ENCODE assay signal across 8 cellular contexts in genomic region chr10:72133517-72133916, GRCh38. TPM values are rescaled to one million over a fixed set of nuclear protein-coding genes. Genes with fewer than 3 reads are reported as not detected.
A peak's percentile ranks its signal among the peaks of the same experiment; 100 is the strongest.
DNase-seq lines count a peak whose midpoint lies in the region; ATAC-seq and TF ChIP-seq lines count a peak whose summit lies in the region.

No MANE protein-coding gene starts in this region.

- in situ Hi-C loops in GM13976 (cut with MboI; ENCODE audit: low sequenced_read_pairs, unreplicated experiment): no loop called here

- no peak for TF ChIP-seq CTCF in GM13976 (IDR thresholded peaks at IDR 0.05; ENCODE audit: borderline replicate concordance, control extremely low read depth, extremely low read depth, insufficient read depth, missing control alignments)

- TF ChIP-seq POLR2A in erythroblast (IDR thresholded peaks at IDR 0.05; ENCODE audit: low read length): no peak

- DNase-seq in GM13976 (ENCODE audit: low spot score): peak; percentile 67
- peak; percentile 86 for DNase-seq in M059J (ENCODE audit: low read depth)
- DNase-seq in hepatic stellate cell (ENCODE audit: low spot score): peak; percentile 58
- DNase-seq in activated effector memory CD4-positive, alpha-beta T cell treated with Interleukin-2 at 50 U/mL for 16 hours: no peak
- no peak for DNase-seq in NCI-H526 treated with DMSO at 0.1 percent for 48 hours (lab: John Stamatoyannopoulos, UW)
- DNase-seq in erythroblast (lab: John Stamatoyannopoulos, UW): no peak
- no peak for DNase-seq in ureter (ENCODE audit: low spot score)

- ATAC-seq in GM21723 (IDR thresholded peaks at IDR 0.05; ENCODE audit: unreplicated experiment): peak; percentile 62

RNA-seq across cellular contexts. Expression of gene SPOCK2, which starts 45.2 kb away (rescaled TPM):
- 0.05 TPM in 1 of 2 replicates, not detected in the other for total RNA-seq in M059J (2014; rRNA removed; shearing (Covaris generic))
- 7.4 TPM for total RNA-seq in ureter

Comparison
In these comparisons a context has a peak if more than half of its experiments do, and no peak if none do; other contexts are left out.
1. DNase-seq: peak in GM13976 (single experiment), M059J (single experiment) and hepatic stellate cell (single experiment); none in activated effector memory CD4-positive, alpha-beta T cell treated with Interleukin-2 at 50 U/mL for 16 hours (single experiment), NCI-H526 treated with DMSO at 0.1 percent for 48 hours (single experiment), erythroblast (0 of 2) and ureter (single experiment).